In genomic region chr1:180675586-180675985, GRCh38 we compare ENCODE assay signal across 1 cellular context.
TF ChIP-seq lines count a peak whose summit lies in the region.

No MANE protein-coding gene starts in this region.

TF ChIP-seq in endothelial cell of umbilical vein, 7 proteins besides CTCF, POLR2A, EP300 and RAD21:
- TF ChIP-seq EZH2 (IDR thresholded peaks at IDR 0.05; ENCODE audit: borderline replicate concordance, low read depth, low read length, severe bottlenecking): no peak
- TF ChIP-seq MAX (IDR thresholded peaks at IDR 0.05; ENCODE audit: insufficient read depth, insufficient read length): no peak
- TF ChIP-seq GATA2 (IDR thresholded peaks at IDR 0.05; ENCODE audit: insufficient read depth, insufficient read length, low read depth, low read length): no peak
- peak; percentile 64 for TF ChIP-seq JUN (IDR thresholded peaks at IDR 0.05; ENCODE audit: borderline replicate concordance, insufficient read depth, insufficient read length, low read depth)
- peak; percentile 48 for TF ChIP-seq FOS (IDR thresholded peaks at IDR 0.05; ENCODE audit: borderline replicate concordance, insufficient read depth, low read length)
- TF ChIP-seq POLR2AphosphoS5 (IDR thresholded peaks at IDR 0.05; ENCODE audit: insufficient read depth, low read depth, low read length): no peak
